1 cellular context compared by ENCODE assay signal in the genomic region with DNA sequence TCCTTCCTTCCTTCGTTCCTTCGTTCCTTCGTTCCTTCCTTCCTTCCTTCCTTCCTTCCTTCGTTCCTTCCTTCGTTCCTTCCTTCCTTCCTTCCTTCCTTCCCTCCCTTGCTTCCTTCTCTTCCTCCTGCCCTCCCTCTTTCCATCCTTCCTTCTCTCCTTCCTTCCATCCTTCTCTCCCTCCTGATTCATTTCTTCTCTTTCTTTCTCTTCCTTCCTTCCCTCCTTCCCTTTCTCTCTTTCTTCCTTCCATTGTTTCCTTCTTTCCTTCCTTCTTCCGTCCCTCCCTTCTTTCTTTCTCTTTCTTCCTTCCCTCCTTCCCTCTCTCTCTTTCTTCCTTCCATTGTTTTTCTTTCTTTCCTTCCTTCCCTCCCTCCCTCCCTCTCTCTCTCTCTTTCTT.
TF ChIP-seq lines count a peak whose summit lies in the region.

No MANE protein-coding gene starts in this region.

TF ChIP-seq in H1, 55 proteins besides CTCF, POLR2A, EP300 and RAD21:
- TF ChIP-seq TEAD4 (IDR thresholded peaks at IDR 0.05; ENCODE audit: low read depth, low read length): no peak
- no peak for TF ChIP-seq JUND (IDR thresholded peaks at IDR 0.05; ENCODE audit: low read length)
- TF ChIP-seq YY1 (IDR thresholded peaks at IDR 0.05; ENCODE audit: low read depth, low read length): no peak
